Comparison of ENCODE assay signal across 8 cellular contexts in genomic region chr11:57324154-57324885, GRCh38. TPM values are rescaled to one million over a fixed set of nuclear protein-coding genes. Genes with fewer than 3 reads are reported as not detected.
A peak's percentile ranks its signal among the peaks of the same experiment; 100 is the strongest.
DNase-seq lines count a peak whose midpoint lies in the region; TF ChIP-seq lines count a peak whose summit lies in the region.

No MANE protein-coding gene starts in this region.

- peak overlapping the region; percentile 90 for H3K4me2 ChIP-seq in trophoblast cell (ENCODE audit: low read length)

- peak overlapping the region; percentile 82 for H4K91ac ChIP-seq in trophoblast cell (ENCODE audit: low read depth, low read length)

- CTCF ChIA-PET in activated naive CD4-positive, alpha-beta T cell treated with anti-CD3 and anti-CD28 coated beads, Interleukin-2, amount 10 ng/mL, durations not matched to agents 7 days and 5 days (lab: Charles Lee): interaction anchor here (0.6 to 3.5 kb wide), 4 partner anchors 12 to 318 kb away, joined by 3 to 23 read pairs (median 6); partner anchors contain the start of genes P2RX3 and SSRP1

- H3K9me3 Mint-ChIP-seq in activated naive CD4-positive, alpha-beta T cell treated with anti-CD3 and anti-CD28 coated beads, Interleukin-2, amount 10 ng/mL, durations not matched to agents 7 days and 5 days: no peaks in the 10 kb centered on the region
- H3K9me3 Mint-ChIP-seq in glutamatergic neuron (ENCODE audit: unreplicated experiment): peaks cover 25% of the 10 kb centered on the region

- H3K27me3 ChIP-seq in ACC112 (ENCODE audit: insufficient read depth, low read length) (no peaks in the 10 kb centered on the region), trophoblast cell (ENCODE audit: insufficient read depth, low read length) (no peaks in the 10 kb centered on the region)

- no peak overlapping the region for H3K23ac ChIP-seq in trophoblast cell (ENCODE audit: low read length)

- peaks cover 4% of the 10 kb centered on the region for H3K27me3 Mint-ChIP-seq in activated naive CD4-positive, alpha-beta T cell treated with anti-CD3 and anti-CD28 coated beads, Interleukin-2, amount 10 ng/mL, durations not matched to agents 7 days and 5 days
- H3K27me3 Mint-ChIP-seq in glutamatergic neuron (ENCODE audit: unreplicated experiment): peaks cover 28% of the 10 kb centered on the region

- H2AK5ac ChIP-seq in trophoblast cell (ENCODE audit: low read length): peak overlapping the region; percentile 24

- H3K27ac ChIP-seq in ACC112 (ENCODE audit: low read depth, low read length): peak overlapping the region; percentile 91
- peak overlapping the region; percentile 92 for H3K27ac ChIP-seq in trophoblast cell (ENCODE audit: low read depth, low read length)

- H3K4ac ChIP-seq in trophoblast cell (ENCODE audit: low read depth, low read length): peak overlapping the region; percentile 76

- DNase-seq in GM13976 (ENCODE audit: low spot score) (peak; percentile 71), NCI-H1105 treated with DMSO at 0.1 percent for 48 hours (lab: John Stamatoyannopoulos, UW) (peak; percentile 51), glutamatergic neuron (peak; percentile 94), trophoblast cell (peak in 1 of 2 donors; percentile 32), SHP77 treated with DMSO at 0.1 percent for 48 hours (lab: John Stamatoyannopoulos, UW) (no peak), NK-92 (lab: John Stamatoyannopoulos, UW; ENCODE audit: unreplicated experiment) (no peak)
- no peak for DNase-seq in activated naive CD4-positive, alpha-beta T cell treated with anti-CD3 and anti-CD28 coated beads, Interleukin-2, amount 10 ng/mL, durations not matched to agents 7 days and 5 days

- H3K36me3 ChIP-seq in ACC112 (ENCODE audit: insufficient read depth, low read length) (peaks cover 17% of the 10 kb centered on the region; the same call in 1 of the 2 replicates), trophoblast cell (ENCODE audit: control insufficient read depth in 1 of 2, insufficient read depth in 2 of 2, low read length in 2 of 2) (peaks cover 34 to 42% of the 10 kb centered on the region in 2 experiments)

- peaks cover 39% of the 10 kb centered on the region for H3K36me3 Mint-ChIP-seq in activated naive CD4-positive, alpha-beta T cell treated with anti-CD3 and anti-CD28 coated beads, Interleukin-2, amount 10 ng/mL, durations not matched to agents 7 days and 5 days
- no peaks in the 10 kb centered on the region for H3K36me3 Mint-ChIP-seq in glutamatergic neuron (ENCODE audit: unreplicated experiment)

- peak overlapping the region; percentile 57 for H4K8ac ChIP-seq in trophoblast cell (ENCODE audit: low read depth, low read length)

- H3K18ac ChIP-seq in trophoblast cell (ENCODE audit: low read length): peak overlapping the region; percentile 81

- peak overlapping the region; percentile 89 for H2BK5ac ChIP-seq in trophoblast cell (ENCODE audit: low read depth, low read length, poor library complexity)

- peak overlapping the region; percentile 97 for H2BK120ac ChIP-seq in trophoblast cell (ENCODE audit: insufficient read depth, low read length, poor library complexity)

- H3K9me3 ChIP-seq in trophoblast cell (ENCODE audit: insufficient read depth, low read depth, low read length): no peaks in the 10 kb centered on the region

- no peak for TF ChIP-seq CTCF in GM13976 (IDR thresholded peaks at IDR 0.05; ENCODE audit: borderline replicate concordance, control extremely low read depth, extremely low read depth, insufficient read depth, missing control alignments)
- no peak for TF ChIP-seq CTCF in glutamatergic neuron (IDR thresholded peaks at IDR 0.05; ENCODE audit: partially characterized antibody, unreplicated experiment)

- WGBS in trophoblast cell (ENCODE audit: extremely low coverage, insufficient coverage, insufficient read length): no CpG with 5 or more reads among the region's 64 CpGs

- H3K4me1 Mint-ChIP-seq in activated naive CD4-positive, alpha-beta T cell treated with anti-CD3 and anti-CD28 coated beads, Interleukin-2, amount 10 ng/mL, durations not matched to agents 7 days and 5 days: peaks cover 51% of the 10 kb centered on the region
- peaks cover 33% of the 10 kb centered on the region for H3K4me1 Mint-ChIP-seq in glutamatergic neuron (ENCODE audit: low read depth, unreplicated experiment)

- H3K14ac ChIP-seq in trophoblast cell (ENCODE audit: low read length): peak overlapping the region; percentile 81

- H3K4me1 ChIP-seq in ACC112 (ENCODE audit: control insufficient read depth, insufficient read depth, low read length, unreplicated experiment): peaks cover 37% of the 10 kb centered on the region
- peaks cover 24 to 36% of the 10 kb centered on the region in 2 experiments for H3K4me1 ChIP-seq in trophoblast cell (ENCODE audit: control insufficient read depth in 1 of 2, insufficient read depth in 2 of 2, low read length in 2 of 2)

- peak overlapping the region; percentile 41 for H2BK12ac ChIP-seq in trophoblast cell (ENCODE audit: low read length)

- in situ Hi-C loops in GM13976 (cut with MboI; ENCODE audit: low sequenced_read_pairs, unreplicated experiment): no loop called here

- H3K79me2 ChIP-seq in ACC112 (ENCODE audit: control insufficient read depth, insufficient read depth, low read length, unreplicated experiment): peaks cover 35% of the 10 kb centered on the region
- H3K79me2 ChIP-seq in trophoblast cell (ENCODE audit: control insufficient read depth, insufficient read depth, low read length, poor library complexity): peaks cover 23% of the 10 kb centered on the region

- peak overlapping the region; percentile 47 for H4K12ac ChIP-seq in trophoblast cell (ENCODE audit: low read depth, low read length)

- peak overlapping the region; percentile 95 for H3K4me3 ChIP-seq in ACC112 (ENCODE audit: low read depth, low read length)
- H3K4me3 ChIP-seq in trophoblast cell (ENCODE audit: low read depth, low read length): peak overlapping the region; percentile 89

- peak overlapping the region; percentile 81 for H3K4me3 Mint-ChIP-seq in activated naive CD4-positive, alpha-beta T cell treated with anti-CD3 and anti-CD28 coated beads, Interleukin-2, amount 10 ng/mL, durations not matched to agents 7 days and 5 days
- peak overlapping the region; percentile 97 for H3K4me3 Mint-ChIP-seq in glutamatergic neuron (ENCODE audit: unreplicated experiment)

- peaks cover 28% of the 10 kb centered on the region for H3K79me1 ChIP-seq in trophoblast cell (ENCODE audit: low read length)

- peak overlapping the region; percentile 93 for H3K9ac ChIP-seq in trophoblast cell (ENCODE audit: low read length)

- peak overlapping the region; percentile 81 for H3K27ac Mint-ChIP-seq in activated naive CD4-positive, alpha-beta T cell treated with anti-CD3 and anti-CD28 coated beads, Interleukin-2, amount 10 ng/mL, durations not matched to agents 7 days and 5 days
- H3K27ac Mint-ChIP-seq in glutamatergic neuron (ENCODE audit: unreplicated experiment): peak overlapping the region; percentile 98

- H2AFZ ChIP-seq in ACC112 (ENCODE audit: low read length, unreplicated experiment): no peak overlapping the region
- peak overlapping the region; percentile 4 for H2AFZ ChIP-seq in trophoblast cell (ENCODE audit: insufficient read depth, low read length, poor library complexity)

RNA-seq across cellular contexts. Expression of gene TNKS1BP1, which starts 0.4 kb away (rescaled TPM):
- 198 TPM for total RNA-seq in glutamatergic neuron (ENCODE audit: unreplicated experiment)
- polyA plus RNA-seq in trophoblast cell (2013): 264 and 289 TPM in 2 replicates

RNA-seq across cellular contexts. Expression of gene SSRP1, which starts 11.4 kb away (rescaled TPM):
- 91.4 TPM for total RNA-seq in glutamatergic neuron (ENCODE audit: unreplicated experiment)
- 113 and 120 TPM in 2 replicates for polyA plus RNA-seq in trophoblast cell (2013)

RNA-seq across cellular contexts. Expression of gene P2RX3, which starts 13.8 kb away (rescaled TPM):
- 496 TPM for total RNA-seq in glutamatergic neuron (ENCODE audit: unreplicated experiment)
- polyA plus RNA-seq in trophoblast cell (2013): 0.07 and 0.11 TPM in 2 replicates

RNA-seq across cellular contexts. Expression of gene PRG3, which starts 56.6 kb away (rescaled TPM):
- not detected for total RNA-seq in glutamatergic neuron (ENCODE audit: unreplicated experiment)
- polyA plus RNA-seq in trophoblast cell (2013): not detected in 2 replicates

Comparison
In these comparisons a context has a peak if more than half of its experiments do, and no peak if none do; other contexts are left out.
1. DNase-seq: peak in GM13976 (single experiment), NCI-H1105 treated with DMSO at 0.1 percent for 48 hours (single experiment) and glutamatergic neuron (single experiment); none in activated naive CD4-positive, alpha-beta T cell treated with anti-CD3 and anti-CD28 coated beads, Interleukin-2, amount 10 ng/mL, durations not matched to agents 7 days and 5 days (single experiment), SHP77 treated with DMSO at 0.1 percent for 48 hours (single experiment) and NK-92 (single experiment).